Comparison of ENCODE assay signal across 8 cellular contexts in genomic region chr6:110528051-110528929, GRCh38. TPM values are rescaled to one million over a fixed set of nuclear protein-coding genes. Genes with fewer than 3 reads are reported as not detected.
DNase-seq lines count a peak whose midpoint lies in the region; ATAC-seq and TF ChIP-seq lines count a peak whose summit lies in the region.

No MANE protein-coding gene starts in this region.

- H2AFZ ChIP-seq in PC-3 (ENCODE audit: low read length), result 0 out of 2 replicates have a peak overlapping the region, but pooled peaks have one; percentile 25

- TF ChIP-seq EP300 in ovary (IDR thresholded peaks at IDR 0.05), result no peak

- ATAC-seq in PC-3, result peak; percentile 68
- ATAC-seq in HG02588 (IDR thresholded peaks at IDR 0.05; ENCODE audit: unreplicated experiment), result no peak

- no peaks in the 10 kb centered on the region for H3F3A ChIP-seq in PC-3 (ENCODE audit: low read length, unreplicated experiment)

- peak overlapping the region; percentile 70 for H3K9ac ChIP-seq in PC-3 (ENCODE audit: low read length)

- peak overlapping the region; percentile 66 for H3K4me2 ChIP-seq in PC-3 (ENCODE audit: low read length)

- BruUV-seq in PC-3 (replicated peaks; lab: Mats Ljungman, UMichigan), result no TSS peak

- H3K27me3 ChIP-seq in PC-3 (ENCODE audit: low read length), result no peaks in the 10 kb centered on the region
- no peaks in the 10 kb centered on the region for H3K27me3 ChIP-seq in ovary

- H3K27ac ChIP-seq in PC-3 (ENCODE audit: low read length), result peak overlapping the region; percentile 90
- H3K27ac ChIP-seq in ovary, result no peak overlapping the region

- peak overlapping the region; percentile 10; the same call in 1 of the 2 replicates for H3K4me3 ChIP-seq in PC-3 (ENCODE audit: low read length)
- H3K4me3 ChIP-seq in ovary, result no peak overlapping the region

- H3K9me3 ChIP-seq in PC-3 (ENCODE audit: low read length), result 0 out of 2 replicates have a peak, but pooled peaks cover 5% of the 10 kb centered on the region
- no peaks in the 10 kb centered on the region for H3K9me3 ChIP-seq in ovary

- no peaks in the 10 kb centered on the region for H3K79me2 ChIP-seq in PC-3 (ENCODE audit: low read length)

- intact Hi-C loops in PC-3 (cut with micrococcal nuclease) (loop anchor here (1.0 to 5.0 kb wide), 8 partner anchors 45 to 471 kb away; partner anchors contain the start of gene CDK19), ovary (cut with DNase I) (loop anchor here in 3 of 4 donors (5.0 to 10.0 kb wide), 3 partner anchors 417 to 424 kb away; no protein-coding TSS in a partner anchor)

- no peaks in the 10 kb centered on the region for H4K20me1 ChIP-seq in PC-3 (ENCODE audit: low read length)

- DNase-seq in Daoy (ENCODE audit: low read depth), result peak; percentile 62
- DNase-seq in HuH-7 (ENCODE audit: low spot score), result peak; percentile 40
- peak; percentile 95 for DNase-seq in PC-3
- DNase-seq in activated T-cell treated with anti-CD3 and anti-CD28 coated beads, Interleukin-2, amount 50 U/mL, for 48 hours, result peak; percentile 57
- DNase-seq in fibroblast of peridontal ligament (ENCODE audit: extremely low read depth), result peak; percentile 84
- DNase-seq in ovary, result peak in 4 of 5 donors; percentile 31 to 60 (median 40)
- DNase-seq in cortex of kidney (lab: John Stamatoyannopoulos, UW), result no peak

- TF ChIP-seq POLR2A in ovary (IDR thresholded peaks at IDR 0.05), result no peak

- no peaks in the 10 kb centered on the region for H3K9me2 ChIP-seq in PC-3 (replicated peaks; ENCODE audit: low read length)

- POLR2A ChIA-PET in PC-3 (lab: Charles Lee; ENCODE audit: unreplicated experiment), result interaction anchor here (0.6 to 1.0 kb wide), 3 partner anchors 9 to 346 kb away, joined by 3 to 8 read pairs (median 3); partner anchors contain the start of gene AMD1

- CTCF ChIA-PET in PC-3 (lab: Charles Lee), result interaction anchor here (0.6 to 1.0 kb wide), 4 partner anchors 19 to 408 kb away, joined by 3 to 4 read pairs (median 4); partner anchors contain the start of gene AMD1

- peaks cover 43% of the 10 kb centered on the region for H3K4me1 ChIP-seq in PC-3 (ENCODE audit: insufficient read depth, low read length)
- H3K4me1 ChIP-seq in ovary (ENCODE audit: insufficient read depth), result no peaks in the 10 kb centered on the region

- H3K36me3 ChIP-seq in PC-3 (ENCODE audit: low read depth, low read length) (no peaks in the 10 kb centered on the region), ovary (no peaks in the 10 kb centered on the region)

- 20 to 25% (median 23%) methylated on average over 5 of the region's 5 CpGs for WGBS in ovary, 3 donors

- TF ChIP-seq CTCF in PC-3 (conservative IDR thresholded peaks at IDR 0.05; ENCODE audit: low read depth, low read length) (peak; percentile 80), ovary (IDR thresholded peaks at IDR 0.05) (peak in 2 of 3 donors; percentile 76 to 82)

RNA-seq across cellular contexts. Expression of gene SLC22A16, which starts 51.9 kb away (rescaled TPM):
- total RNA-seq in Daoy (2014; rRNA removed; shearing (Covaris generic)), result not detected in 2 replicates
- total RNA-seq in PC-3 (2014; rRNA removed) (not detected in 2 replicates), ovary (1 to 10 TPM in 1 of 7 donors, under 1 TPM in 3, not detected in 3; 0.24 to 3.6 (median 0.42) TPM)
- polyA plus RNA-seq in ovary, result under 1 TPM; 0.15 to 0.63 TPM
